24 cellular contexts compared by ENCODE assay signal in the genomic region with DNA sequence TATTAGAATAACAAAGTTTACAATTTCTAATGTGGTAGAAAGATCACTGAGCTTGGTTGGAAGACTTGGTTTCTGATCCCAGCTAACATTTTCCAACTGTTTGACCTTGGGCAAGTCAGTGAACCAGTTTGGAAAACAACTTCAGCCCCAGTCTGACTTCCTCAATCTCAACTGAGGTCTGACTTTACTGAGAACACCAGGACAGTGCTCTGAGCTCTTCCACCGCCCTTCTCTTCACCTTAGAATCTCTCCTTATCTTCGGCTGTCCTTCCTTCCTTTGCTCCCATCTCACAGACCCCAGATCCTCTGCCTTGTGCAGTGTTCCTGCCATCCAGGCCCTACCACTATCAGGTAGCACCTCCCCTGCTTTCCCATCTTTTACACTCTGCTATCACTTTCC.
"Had no signal": no experiment of that assay in that cellular context is flagged by ENCODE, and none has a peak within 500 bp of the region (broad histone marks: within the 10 kb centered on the region; RNA-seq: fewer than 3 reads in every experiment).

No MANE protein-coding gene starts in this region.

- H3K9me3 ChIP-seq: colonic mucosa, esophagus squamous epithelium, gastrocnemius medialis, heart right ventricle, left lung, lower lobe of right lung had no signal

- H3K27ac ChIP-seq: colonic mucosa, epithelial cell of prostate, esophagus squamous epithelium, gastrocnemius medialis, heart right ventricle, left lung, lower lobe of right lung had no signal

- H3K4me1 ChIP-seq: colonic mucosa had no signal

- H3K4me3 ChIP-seq: colonic mucosa, esophagus squamous epithelium, gastrocnemius medialis, heart right ventricle, left lung, lower lobe of right lung had no signal

- H3K36me3 ChIP-seq: colonic mucosa, esophagus squamous epithelium, gastrocnemius medialis, heart right ventricle, left lung, lower lobe of right lung had no signal

- FAIRE-seq: endometrium, islet of Langerhans, keratinocyte had no signal

- DNase-seq: colonic mucosa; cortex of kidney; effector CD8-positive, alpha-beta T cell; effector memory CD8-positive, alpha-beta T cell; endodermal cell; erythroblast; esophagus squamous epithelium; foreskin fibroblast; foreskin melanocyte; gastrocnemius medialis; glutamatergic neuron; head of caudate nucleus; heart right ventricle; hippocampal formation; left cardiac atrium; left lung; left ventricle myocardium superior; lower lobe of right lung; naive thymus-derived CD4-positive, alpha-beta T cell had no signal

- ATAC-seq: effector memory CD8-positive, alpha-beta T cell; esophagus mucosa; gastrocnemius medialis; heart right ventricle; left cardiac atrium; left lung; left ventricle myocardium superior; lower lobe of right lung; naive thymus-derived CD4-positive, alpha-beta T cell had no signal

- H3K27me3 ChIP-seq: colonic mucosa, esophagus squamous epithelium, gastrocnemius medialis, left lung had no signal
